ENCODE assay signal across 23 cellular contexts in genomic region chr9:91144782-91145181, GRCh38.
DNase-seq lines count a peak whose midpoint lies in the region; ATAC-seq and TF ChIP-seq lines count a peak whose summit lies in the region.
"Had no signal": no experiment of that assay in that cellular context is flagged by ENCODE, and none has a peak within 500 bp of the region (broad histone marks: within the 10 kb centered on the region; RNA-seq: fewer than 3 reads in every experiment).

No MANE protein-coding gene starts in this region.

- TF ChIP-seq CTCF in natural killer cell (IDR thresholded peaks at IDR 0.05): no peak
- TF ChIP-seq CTCF in suprapubic skin (IDR thresholded peaks at IDR 0.05): no peak
- no peak for TF ChIP-seq CTCF in omental fat pad (IDR thresholded peaks at IDR 0.05)

- peaks cover 10% of the 10 kb centered on the region for H3K9me3 Mint-ChIP-seq in natural killer cell treated with Interleukin-12 subunit alpha and Interleukin-12 subunit beta and Interleukin-15 and Interleukin-18, amount 100 ng/mL, for 72 hours
- H3K9me3 Mint-ChIP-seq in natural killer cell: no peaks in the 10 kb centered on the region
- no peaks in the 10 kb centered on the region for H3K9me3 Mint-ChIP-seq in dendritic cell treated with granulocyte-macrophage colony-stimulating factor and Interleukin-4, amounts not matched to agents 40 ng/mL and 50 ng/mL, for 4 days
- H3K9me3 Mint-ChIP-seq: central memory CD8-positive, alpha-beta T cell had no signal

- H3K27me3 Mint-ChIP-seq in natural killer cell treated with Interleukin-12 subunit alpha and Interleukin-12 subunit beta and Interleukin-15 and Interleukin-18, amount 100 ng/mL, for 72 hours: no peaks in the 10 kb centered on the region
- H3K27me3 Mint-ChIP-seq in natural killer cell (ENCODE audit: low read depth in 2 of 2): no peaks in the 10 kb centered on the region
- no peaks in the 10 kb centered on the region for H3K27me3 Mint-ChIP-seq in dendritic cell treated with granulocyte-macrophage colony-stimulating factor and Interleukin-4, amounts not matched to agents 40 ng/mL and 50 ng/mL, for 4 days
- H3K27me3 Mint-ChIP-seq: central memory CD8-positive, alpha-beta T cell had no signal

- H3K4me1 Mint-ChIP-seq in natural killer cell treated with Interleukin-12 subunit alpha and Interleukin-12 subunit beta and Interleukin-15 and Interleukin-18, amount 100 ng/mL, for 72 hours (ENCODE audit: low read depth in 2 of 2): peaks cover 35 to 64% of the 10 kb centered on the region in 2 donors
- peaks cover 34 to 35% of the 10 kb centered on the region in 2 donors for H3K4me1 Mint-ChIP-seq in natural killer cell
- peaks cover 78% of the 10 kb centered on the region for H3K4me1 Mint-ChIP-seq in dendritic cell treated with granulocyte-macrophage colony-stimulating factor and Interleukin-4, amounts not matched to agents 40 ng/mL and 50 ng/mL, for 4 days (ENCODE audit: low read depth)

- no peak for ATAC-seq in natural killer cell treated with Interleukin-12 subunit alpha and Interleukin-12 subunit beta and Interleukin-15 and Interleukin-18, amount 100 ng/mL, for 72 hours
- ATAC-seq in natural killer cell: no peak
- no peak for ATAC-seq in omental fat pad (ENCODE audit: low FRiP score)
- ATAC-seq: heart right ventricle, right lobe of liver had no signal

- intact Hi-C loops in natural killer cell (cut with micrococcal nuclease): no loop called here
- intact Hi-C loops in dendritic cell treated with granulocyte-macrophage colony-stimulating factor and Interleukin-4, amounts not matched to agents 40 ng/mL and 50 ng/mL, for 4 days (cut with micrococcal nuclease): loop anchor here (5.0 to 10.0 kb wide), 3 partner anchors 50 to 283 kb away; no protein-coding TSS in a partner anchor

- 85% methylated on average over 3 of the region's 3 CpGs for WGBS in suprapubic skin

- H3K36me3 Mint-ChIP-seq in natural killer cell treated with Interleukin-12 subunit alpha and Interleukin-12 subunit beta and Interleukin-15 and Interleukin-18, amount 100 ng/mL, for 72 hours: peaks cover 23% of the 10 kb centered on the region
- H3K36me3 Mint-ChIP-seq in natural killer cell: no peaks in the 10 kb centered on the region
- H3K36me3 Mint-ChIP-seq in dendritic cell treated with granulocyte-macrophage colony-stimulating factor and Interleukin-4, amounts not matched to agents 40 ng/mL and 50 ng/mL, for 4 days (ENCODE audit: low read depth): peaks cover 7% of the 10 kb centered on the region

- peak overlapping the region; percentile 99 for H3K27ac Mint-ChIP-seq in natural killer cell treated with Interleukin-12 subunit alpha and Interleukin-12 subunit beta and Interleukin-15 and Interleukin-18, amount 100 ng/mL, for 72 hours
- no peak overlapping the region for H3K27ac Mint-ChIP-seq in natural killer cell
- H3K27ac Mint-ChIP-seq in dendritic cell treated with granulocyte-macrophage colony-stimulating factor and Interleukin-4, amounts not matched to agents 40 ng/mL and 50 ng/mL, for 4 days: peak overlapping the region; percentile 93

- H3K9me3 ChIP-seq in suprapubic skin: no peaks in the 10 kb centered on the region
- H3K9me3 ChIP-seq: Peyer's patch, right lobe of liver had no signal

- H3K4me1 ChIP-seq in suprapubic skin: peaks cover 15% of the 10 kb centered on the region
- H3K4me1 ChIP-seq: Peyer's patch, right lobe of liver had no signal

- H3K4me3 Mint-ChIP-seq in natural killer cell treated with Interleukin-12 subunit alpha and Interleukin-12 subunit beta and Interleukin-15 and Interleukin-18, amount 100 ng/mL, for 72 hours: peak overlapping the region; percentile 71
- H3K4me3 Mint-ChIP-seq in natural killer cell: no peak overlapping the region
- H3K4me3 Mint-ChIP-seq in dendritic cell treated with granulocyte-macrophage colony-stimulating factor and Interleukin-4, amounts not matched to agents 40 ng/mL and 50 ng/mL, for 4 days: no peak overlapping the region
- H3K4me3 Mint-ChIP-seq: central memory CD8-positive, alpha-beta T cell had no signal

- no peak for TF ChIP-seq EP300 in suprapubic skin (IDR thresholded peaks at IDR 0.05)

- no peaks in the 10 kb centered on the region for H3K27me3 ChIP-seq in suprapubic skin
- H3K27me3 ChIP-seq: heart right ventricle, Peyer's patch, right lobe of liver, stomach had no signal

- peak overlapping the region; percentile 14 for H3K27ac ChIP-seq in suprapubic skin
- H3K27ac ChIP-seq: heart right ventricle, Peyer's patch, right lobe of liver, stomach had no signal

- DNase-seq in natural killer cell treated with Interleukin-12 subunit alpha and Interleukin-12 subunit beta and Interleukin-15 and Interleukin-18, amount 100 ng/mL, for 72 hours (ENCODE audit: low spot score): no peak
- no peak for DNase-seq in natural killer cell
- peak; percentile 84 for DNase-seq in GM04504 (ENCODE audit: low read depth)
- DNase-seq in suprapubic skin (ENCODE audit: low spot score in 2 of 2): no peak
- DNase-seq in 8988T: no peak
- no peak for DNase-seq in omental fat pad (ENCODE audit: low spot score)
- DNase-seq: activated CD4-positive, CD25-positive, alpha-beta regulatory T cell treated with anti-CD3 and anti-CD28 coated beads, Interleukin-2, amount 50 U/mL, for 72 hours; activated gamma-delta T cell; aorta; DMS79 treated with DMSO at 0.1 percent for 48 hours; H7; heart right ventricle; Karpas-422; NCI-H187; NCI-H526; Peyer's patch; right lobe of liver; stimulated activated CD4-positive, alpha-beta T cell treated with anti-CD3 and anti-CD28 coated beads, Interleukin-12 subunit alpha, Interleukin-12 subunit beta, amount 100 ng/mL, for 4 hours; stimulated activated CD4-positive, alpha-beta T cell treated with anti-CD3 and anti-CD28 coated beads, Interleukin-4, amount 100 ng/mL, for 4 hours; stomach; trophoblast cell had no signal

- TF ChIP-seq POLR2A in suprapubic skin (IDR thresholded peaks at IDR 0.05): no peak

- H3K36me3 ChIP-seq in suprapubic skin: no peaks in the 10 kb centered on the region
- H3K36me3 ChIP-seq: heart right ventricle, Peyer's patch, right lobe of liver, stomach had no signal

- H3K4me3 ChIP-seq in suprapubic skin: no peak overlapping the region
- H3K4me3 ChIP-seq: heart right ventricle, Peyer's patch, right lobe of liver, stomach had no signal

Comparison
In these comparisons a context has a peak if more than half of its experiments do, and no peak if none do; other contexts are left out.
1. H3K27ac Mint-ChIP-seq: peak in natural killer cell treated with Interleukin-12 subunit alpha and Interleukin-12 subunit beta and Interleukin-15 and Interleukin-18, amount 100 ng/mL, for 72 hours (2 of 2) and dendritic cell treated with granulocyte-macrophage colony-stimulating factor and Interleukin-4, amounts not matched to agents 40 ng/mL and 50 ng/mL, for 4 days (single experiment); none in natural killer cell (0 of 2).